28 cellular contexts compared by ENCODE assay signal in the genomic region with DNA sequence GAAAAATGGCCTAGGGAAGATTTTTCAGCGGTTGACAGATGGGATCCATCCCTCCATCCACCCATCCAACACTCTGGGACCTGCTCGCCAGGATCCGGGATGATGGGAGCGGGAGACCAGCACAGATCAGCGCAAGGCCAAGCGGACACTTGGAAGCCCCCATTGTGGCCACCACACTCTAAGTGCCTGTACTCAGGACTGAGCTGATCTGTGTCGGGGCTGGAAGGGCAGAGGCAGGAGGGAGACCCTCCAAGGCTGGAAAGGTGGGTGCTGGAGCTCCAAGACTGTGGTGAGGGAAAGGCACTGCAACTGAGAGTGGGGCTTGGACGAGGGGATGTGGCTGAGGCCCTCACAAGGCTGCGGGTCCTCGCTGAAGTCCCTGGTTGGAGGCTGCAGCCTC.
"Had no signal": no experiment of that assay in that cellular context is flagged by ENCODE, and none has a peak within 500 bp of the region (broad histone marks: within the 10 kb centered on the region; RNA-seq: fewer than 3 reads in every experiment).

No MANE protein-coding gene starts in this region.

- H3K27ac Mint-ChIP-seq: naive thymus-derived CD4-positive, alpha-beta T cell; natural killer cell; nephron; neural progenitor cell; stimulated activated effector memory CD8-positive, alpha-beta T cell treated with anti-CD3 and anti-CD28 coated beads, Interleukin-12 subunit alpha, Interleukin-12 subunit beta, amount 100 ng/mL, for 72 hours; stimulated activated naive CD8-positive, alpha-beta T cell treated with anti-CD3 and anti-CD28 coated beads, Interleukin-15, amount 100 ng/mL, for 72 hours; type B pancreatic cell had no signal

- DNase-seq: naive thymus-derived CD4-positive, alpha-beta T cell; natural killer cell; nucleus accumbens; pancreas; retina; right cardiac atrium; sigmoid colon; small intestine; stimulated activated CD4-positive, alpha-beta T cell treated with anti-CD3 and anti-CD28 coated beads, Interleukin-15, amount 100 ng/mL, for 24 hours; stimulated activated CD4-positive, alpha-beta T cell treated with anti-CD3 and anti-CD28 coated beads, Interleukin-2, amount 100 ng/mL, for 24 hours; stimulated activated CD4-positive, alpha-beta T cell treated with anti-CD3 and anti-CD28 coated beads, Interleukin-2, amount 100 ng/mL, for 48 hours; stimulated activated CD4-positive, alpha-beta T cell treated with anti-CD3 and anti-CD28 coated beads, Interleukin-4, amount 100 ng/mL, for 24 hours; stimulated activated naive CD4-positive, alpha-beta T cell; stimulated activated naive CD8-positive, alpha-beta T cell treated with anti-CD3 and anti-CD28 coated beads, Interleukin-15, amount 100 ng/mL, for 72 hours; stimulated activated naive CD8-positive, alpha-beta T cell treated with anti-CD3 and anti-CD28 coated beads, Interleukin-15, Interleukin-2, amounts not matched to agents 100 U/mL and 50 U/mL, for 24 hours; substantia nigra; testis; tibial artery; transverse colon had no signal

- H3K27me3 ChIP-seq: neural progenitor cell, neutrophil, pancreas, right lobe of liver, sigmoid colon, suprapubic skin, testis, tibial artery, transverse colon, vagina had no signal

- H3K9ac ChIP-seq: neural progenitor cell had no signal

- H3K36me3 ChIP-seq: neural progenitor cell, neutrophil, pancreas, prostate gland, right lobe of liver, sigmoid colon, suprapubic skin, tibial artery, transverse colon, vagina had no signal

- H3K9me3 ChIP-seq: pancreas, prostate gland, sigmoid colon, testis, vagina had no signal

- H2AFZ ChIP-seq: neural progenitor cell had no signal

- H3K4me2 ChIP-seq: neural progenitor cell had no signal

- H3K27ac ChIP-seq: neural progenitor cell, neutrophil, pancreas, prostate gland, right lobe of liver, sigmoid colon, suprapubic skin, testis, tibial artery, transverse colon, vagina had no signal

- H3K27me3 Mint-ChIP-seq: type B pancreatic cell had no signal

- H3K36me3 Mint-ChIP-seq: neural progenitor cell; stimulated activated effector memory CD8-positive, alpha-beta T cell treated with anti-CD3 and anti-CD28 coated beads, Interleukin-12 subunit alpha, Interleukin-12 subunit beta, amount 100 ng/mL, for 72 hours; type B pancreatic cell had no signal

- ATAC-seq: naive thymus-derived CD4-positive, alpha-beta T cell; natural killer cell; pancreas; right cardiac atrium; stimulated activated effector memory CD8-positive, alpha-beta T cell treated with anti-CD3 and anti-CD28 coated beads, Interleukin-12 subunit alpha, Interleukin-12 subunit beta, amount 100 ng/mL, for 72 hours; stimulated activated naive CD8-positive, alpha-beta T cell treated with anti-CD3 and anti-CD28 coated beads, Interleukin-15, amount 100 ng/mL, for 72 hours; stimulated activated naive CD8-positive, alpha-beta T cell treated with anti-CD3 and anti-CD28 coated beads, Interleukin-15, Interleukin-2, amounts not matched to agents 100 U/mL and 50 U/mL, for 24 hours had no signal

- H3K4me3 Mint-ChIP-seq: naive thymus-derived CD4-positive, alpha-beta T cell; natural killer cell; nephron; neural progenitor cell; stimulated activated effector memory CD8-positive, alpha-beta T cell treated with anti-CD3 and anti-CD28 coated beads, Interleukin-12 subunit alpha, Interleukin-12 subunit beta, amount 100 ng/mL, for 72 hours; stimulated activated naive CD8-positive, alpha-beta T cell treated with anti-CD3 and anti-CD28 coated beads, Interleukin-15, amount 100 ng/mL, for 72 hours; type B pancreatic cell had no signal

- H3K4me3 ChIP-seq: neural progenitor cell, pancreas, prostate gland, right lobe of liver, sigmoid colon, suprapubic skin, testis, tibial artery, transverse colon, vagina had no signal

- H3K4me1 Mint-ChIP-seq: neural progenitor cell had no signal

- H3K4me1 ChIP-seq: neural progenitor cell, pancreas, prostate gland, right lobe of liver, sigmoid colon, suprapubic skin, testis, tibial artery, transverse colon, vagina had no signal
